In the genomic region with DNA sequence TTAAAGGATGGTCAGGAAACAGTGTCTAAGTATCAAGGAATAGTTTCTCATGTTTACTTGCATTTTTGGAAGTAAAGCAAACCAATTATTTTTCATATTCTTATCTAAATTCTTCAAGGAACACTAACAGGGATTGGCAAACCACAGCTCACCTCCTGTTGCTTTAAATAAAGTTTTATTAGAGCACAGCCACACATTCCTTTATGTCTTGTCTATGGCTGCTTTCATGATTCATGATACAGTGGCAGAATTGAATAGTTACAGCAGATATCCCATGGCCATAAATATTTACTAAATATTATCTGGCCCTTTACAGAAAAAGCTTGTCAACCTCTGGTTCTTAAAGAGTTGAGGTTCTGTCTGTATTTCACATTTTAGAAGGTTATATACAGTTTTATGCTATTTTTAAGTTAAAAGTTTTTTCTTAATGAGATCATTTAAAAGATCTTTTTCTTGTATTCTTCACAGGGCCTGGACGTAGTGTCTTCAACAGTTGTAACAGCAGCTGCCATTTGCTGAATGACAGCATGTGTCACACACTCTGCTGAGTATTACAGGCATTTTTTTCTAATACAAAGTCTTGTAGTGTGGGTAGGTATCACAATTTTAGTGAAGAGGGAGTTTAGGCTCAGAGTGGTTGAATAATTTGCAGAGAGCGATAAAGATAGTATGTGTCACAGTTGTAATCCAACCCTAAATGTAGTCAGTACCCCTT, we compare ENCODE assay signal across 1 cellular context.
TF ChIP-seq lines count a peak whose summit lies in the region.

No MANE protein-coding gene starts in this region.

TF ChIP-seq in GM23338, 12 proteins besides CTCF, POLR2A, EP300 and RAD21:
- TF ChIP-seq, protein P1, sequence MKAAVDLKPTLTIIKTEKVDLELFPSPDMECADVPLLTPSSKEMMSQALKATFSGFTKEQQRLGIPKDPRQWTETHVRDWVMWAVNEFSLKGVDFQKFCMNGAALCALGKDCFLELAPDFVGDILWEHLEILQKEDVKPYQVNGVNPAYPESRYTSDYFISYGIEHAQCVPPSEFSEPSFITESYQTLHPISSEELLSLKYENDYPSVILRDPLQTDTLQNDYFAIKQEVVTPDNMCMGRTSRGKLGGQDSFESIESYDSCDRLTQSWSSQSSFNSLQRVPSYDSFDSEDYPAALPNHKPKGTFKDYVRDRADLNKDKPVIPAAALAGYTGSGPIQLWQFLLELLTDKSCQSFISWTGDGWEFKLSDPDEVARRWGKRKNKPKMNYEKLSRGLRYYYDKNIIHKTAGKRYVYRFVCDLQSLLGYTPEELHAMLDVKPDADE (IDR thresholded peaks at IDR 0.05), result no peak
- no peak for TF ChIP-seq CREB1 (CRISPR knock-in tag; IDR thresholded peaks at IDR 0.05; ENCODE audit: low read depth)
- TF ChIP-seq EZH2 (IDR thresholded peaks at IDR 0.05; ENCODE audit: low read depth, unreplicated experiment), result no peak
- TF ChIP-seq, protein P2, sequence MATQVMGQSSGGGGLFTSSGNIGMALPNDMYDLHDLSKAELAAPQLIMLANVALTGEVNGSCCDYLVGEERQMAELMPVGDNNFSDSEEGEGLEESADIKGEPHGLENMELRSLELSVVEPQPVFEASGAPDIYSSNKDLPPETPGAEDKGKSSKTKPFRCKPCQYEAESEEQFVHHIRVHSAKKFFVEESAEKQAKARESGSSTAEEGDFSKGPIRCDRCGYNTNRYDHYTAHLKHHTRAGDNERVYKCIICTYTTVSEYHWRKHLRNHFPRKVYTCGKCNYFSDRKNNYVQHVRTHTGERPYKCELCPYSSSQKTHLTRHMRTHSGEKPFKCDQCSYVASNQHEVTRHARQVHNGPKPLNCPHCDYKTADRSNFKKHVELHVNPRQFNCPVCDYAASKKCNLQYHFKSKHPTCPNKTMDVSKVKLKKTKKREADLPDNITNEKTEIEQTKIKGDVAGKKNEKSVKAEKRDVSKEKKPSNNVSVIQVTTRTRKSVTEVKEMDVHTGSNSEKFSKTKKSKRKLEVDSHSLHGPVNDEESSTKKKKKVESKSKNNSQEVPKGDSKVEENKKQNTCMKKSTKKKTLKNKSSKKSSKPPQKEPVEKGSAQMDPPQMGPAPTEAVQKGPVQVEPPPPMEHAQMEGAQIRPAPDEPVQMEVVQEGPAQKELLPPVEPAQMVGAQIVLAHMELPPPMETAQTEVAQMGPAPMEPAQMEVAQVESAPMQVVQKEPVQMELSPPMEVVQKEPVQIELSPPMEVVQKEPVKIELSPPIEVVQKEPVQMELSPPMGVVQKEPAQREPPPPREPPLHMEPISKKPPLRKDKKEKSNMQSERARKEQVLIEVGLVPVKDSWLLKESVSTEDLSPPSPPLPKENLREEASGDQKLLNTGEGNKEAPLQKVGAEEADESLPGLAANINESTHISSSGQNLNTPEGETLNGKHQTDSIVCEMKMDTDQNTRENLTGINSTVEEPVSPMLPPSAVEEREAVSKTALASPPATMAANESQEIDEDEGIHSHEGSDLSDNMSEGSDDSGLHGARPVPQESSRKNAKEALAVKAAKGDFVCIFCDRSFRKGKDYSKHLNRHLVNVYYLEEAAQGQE (IDR thresholded peaks at IDR 0.05; ENCODE audit: unreplicated experiment), result no peak
- TF ChIP-seq STAT1 (IDR thresholded peaks at IDR 0.05; ENCODE audit: unreplicated experiment), result no peak
